21 cellular contexts compared by ENCODE assay signal in the genomic region with DNA sequence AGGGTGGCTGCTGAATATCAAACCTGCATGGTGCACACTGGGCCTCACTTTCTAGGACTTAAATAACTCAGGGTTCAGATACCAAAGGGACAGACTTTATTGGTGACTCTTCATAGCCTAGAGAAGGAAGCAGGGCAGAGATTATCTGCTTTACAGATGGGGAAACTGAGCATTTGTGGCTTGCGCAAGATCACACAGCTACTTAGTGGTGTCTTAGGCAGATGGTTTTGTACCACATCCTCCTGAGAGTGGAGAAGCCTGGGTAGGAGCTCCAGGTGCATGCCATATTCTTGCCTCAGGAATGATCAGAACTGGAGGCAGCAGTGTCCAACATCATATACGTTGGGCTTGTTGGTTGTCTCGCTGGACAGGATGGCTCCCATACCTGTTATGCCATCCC.
"Had no signal": no experiment of that assay in that cellular context is flagged by ENCODE, and none has a peak within 500 bp of the region (broad histone marks: within the 10 kb centered on the region; RNA-seq: fewer than 3 reads in every experiment).

No MANE protein-coding gene starts in this region.

- H3K27ac ChIP-seq: ascending aorta, brain microvascular endothelial cell, colonic mucosa, esophagus muscularis mucosa, hepatocyte, upper lobe of right lung had no signal

- H3K27me3 Mint-ChIP-seq: activated CD4-positive, alpha-beta memory T cell treated with anti-CD3 and anti-CD28 coated beads, Interleukin-2, amount 10 ng/mL, durations not matched to agents 7 days and 5 days; central memory CD8-positive, alpha-beta T cell; memory B cell; natural killer cell treated with Interleukin-12 subunit alpha and Interleukin-12 subunit beta and Interleukin-15 and Interleukin-18, amount 100 ng/mL, for 72 hours; progenitor cell of endocrine pancreas; T-helper 17 cell had no signal

- H3K9me3 Mint-ChIP-seq: activated CD4-positive, alpha-beta memory T cell treated with anti-CD3 and anti-CD28 coated beads, Interleukin-2, amount 10 ng/mL, durations not matched to agents 7 days and 5 days; activated naive CD4-positive, alpha-beta T cell treated with anti-CD3 and anti-CD28 coated beads, Interleukin-2, amount 50 U/mL, for 72 hours; central memory CD8-positive, alpha-beta T cell; memory B cell; natural killer cell treated with Interleukin-12 subunit alpha and Interleukin-12 subunit beta and Interleukin-15 and Interleukin-18, amount 100 ng/mL, for 72 hours had no signal

- DNase-seq: activated CD4-positive, alpha-beta memory T cell treated with anti-CD3 and anti-CD28 coated beads, Interleukin-2, amount 10 ng/mL, durations not matched to agents 7 days and 5 days; activated CD4-positive, alpha-beta T cell treated with anti-CD3 and anti-CD28 coated beads for 48 hours; activated gamma-delta T cell treated with Interleukin-2 at 50 U/mL for 16 hours; activated T-cell treated with anti-CD3 and anti-CD28 coated beads for 4 hours; brain microvascular endothelial cell; colonic mucosa; glutamatergic neuron; left cardiac atrium; retina; stimulated activated CD4-positive, alpha-beta T cell treated with anti-CD3 and anti-CD28 coated beads, Interleukin-2, amount 100 ng/mL, for 48 hours; stimulated activated naive CD4-positive, alpha-beta T cell; T-helper 17 cell; upper lobe of right lung had no signal

- H3K4me1 Mint-ChIP-seq: central memory CD8-positive, alpha-beta T cell; memory B cell had no signal

- H3K27ac Mint-ChIP-seq: activated CD4-positive, alpha-beta memory T cell treated with anti-CD3 and anti-CD28 coated beads, Interleukin-2, amount 10 ng/mL, durations not matched to agents 7 days and 5 days; activated naive CD4-positive, alpha-beta T cell treated with anti-CD3 and anti-CD28 coated beads, Interleukin-2, amount 50 U/mL, for 72 hours; memory B cell; natural killer cell treated with Interleukin-12 subunit alpha and Interleukin-12 subunit beta and Interleukin-15 and Interleukin-18, amount 100 ng/mL, for 72 hours; progenitor cell of endocrine pancreas; T-helper 17 cell had no signal

- H3K4me3 Mint-ChIP-seq: activated CD4-positive, alpha-beta memory T cell treated with anti-CD3 and anti-CD28 coated beads, Interleukin-2, amount 10 ng/mL, durations not matched to agents 7 days and 5 days; central memory CD8-positive, alpha-beta T cell; memory B cell; natural killer cell treated with Interleukin-12 subunit alpha and Interleukin-12 subunit beta and Interleukin-15 and Interleukin-18, amount 100 ng/mL, for 72 hours; T-helper 17 cell had no signal
